8 cellular contexts compared by ENCODE assay signal in genomic region chr7:73522081-73522818, GRCh38. TPM values are rescaled to one million over a fixed set of nuclear protein-coding genes. Genes with fewer than 3 reads are reported as not detected.
DNase-seq lines count a peak whose midpoint lies in the region; ATAC-seq and TF ChIP-seq lines count a peak whose summit lies in the region.

Gene BAZ1B, minus strand, starts transcription at chr7:73522293. Its CDS starts 360 bp downstream, at chr7:73521933.

- H3K4me1 ChIP-seq in RWPE2 (ENCODE audit: insufficient read depth, poor library complexity, severe bottlenecking): peaks cover 12% of the 10 kb centered on the region

- peaks cover 40% of the 10 kb centered on the region for H3K36me3 Mint-ChIP-seq in activated T-helper 2 cell treated with anti-CD3 and anti-CD28 coated beads, Interferon-gamma antibody, Interleukin-2, Interleukin-4, amounts not matched to agents 10 μg/mL and 5 μg/mL and 100 μg/mL, durations not matched to agents 14 hours and 24 hours and 36 hours (ENCODE audit: low read depth)
- peaks cover 0 to 30% (median 7%) of the 10 kb centered on the region in 3 donors for H3K36me3 Mint-ChIP-seq in naive thymus-derived CD8-positive, alpha-beta T cell

- peak within 1 kb of the TSS; percentile 70 for H3K27ac ChIP-seq in RWPE2 (ENCODE audit: poor library complexity, severe bottlenecking)

- peak; percentile 98 for DNase-seq in EL
- peak; percentile 99 for DNase-seq in H4 (ENCODE audit: low spot score)
- peak; percentile 100 for DNase-seq in LoVo (ENCODE audit: low spot score)
- DNase-seq in RWPE2 (ENCODE audit: low spot score): peak; percentile 98
- DNase-seq in activated T-helper 2 cell treated with anti-CD3 and anti-CD28 coated beads, Interferon-gamma antibody, Interleukin-2, Interleukin-4, amounts not matched to agents 10 μg/mL and 5 μg/mL and 100 μg/mL, durations not matched to agents 14 hours and 24 hours and 36 hours (ENCODE audit: low spot score): peak; percentile 95
- peak; percentile 98 for DNase-seq in fibroblast of mammary gland (ENCODE audit: low read depth)
- peak; percentile 91 to 98 (median 94) for DNase-seq in naive thymus-derived CD8-positive, alpha-beta T cell
- peak; percentile 90 to 96 (median 92) for DNase-seq in stimulated activated naive CD4-positive, alpha-beta T cell (lab: John Stamatoyannopoulos, UW)

- no peaks in the 10 kb centered on the region for H3K27me3 ChIP-seq in RWPE2 (ENCODE audit: insufficient read depth, poor library complexity, severe bottlenecking)

- peak within 1 kb of the TSS; percentile 82 for H3K4me3 ChIP-seq in RWPE2 (ENCODE audit: severe bottlenecking)
- peak within 1 kb of the TSS; percentile 80 for H3K4me3 ChIP-seq in fibroblast of mammary gland (ENCODE audit: control insufficient read depth, low read depth, low read length)

- H3K27me3 Mint-ChIP-seq in activated T-helper 2 cell treated with anti-CD3 and anti-CD28 coated beads, Interferon-gamma antibody, Interleukin-2, Interleukin-4, amounts not matched to agents 10 μg/mL and 5 μg/mL and 100 μg/mL, durations not matched to agents 14 hours and 24 hours and 36 hours (ENCODE audit: low read depth): no peaks in the 10 kb centered on the region
- H3K27me3 Mint-ChIP-seq in naive thymus-derived CD8-positive, alpha-beta T cell: no peaks in the 10 kb centered on the region

- TF ChIP-seq CTCF in RWPE2 (IDR thresholded peaks at IDR 0.05; ENCODE audit: poor library complexity, severe bottlenecking) (no peak), fibroblast of mammary gland (conservative IDR thresholded peaks at IDR 0.05; ENCODE audit: control insufficient read depth, insufficient read depth, low read depth, low read length) (no peak)

- H3K9me3 Mint-ChIP-seq in activated T-helper 2 cell treated with anti-CD3 and anti-CD28 coated beads, Interferon-gamma antibody, Interleukin-2, Interleukin-4, amounts not matched to agents 10 μg/mL and 5 μg/mL and 100 μg/mL, durations not matched to agents 14 hours and 24 hours and 36 hours: no peaks in the 10 kb centered on the region
- H3K9me3 Mint-ChIP-seq in naive thymus-derived CD8-positive, alpha-beta T cell: no peaks in the 10 kb centered on the region

- H3K36me3 ChIP-seq in RWPE2 (ENCODE audit: low read depth): peaks cover 37% of the 10 kb centered on the region

- peaks cover 52% of the 10 kb centered on the region for H3K4me1 Mint-ChIP-seq in activated T-helper 2 cell treated with anti-CD3 and anti-CD28 coated beads, Interferon-gamma antibody, Interleukin-2, Interleukin-4, amounts not matched to agents 10 μg/mL and 5 μg/mL and 100 μg/mL, durations not matched to agents 14 hours and 24 hours and 36 hours (ENCODE audit: low read depth)
- peaks cover 39 to 76% (median 69%) of the 10 kb centered on the region in 4 donors for H3K4me1 Mint-ChIP-seq in naive thymus-derived CD8-positive, alpha-beta T cell

- intact Hi-C loops in activated T-helper 2 cell treated with anti-CD3 and anti-CD28 coated beads, Interferon-gamma antibody, Interleukin-2, Interleukin-4, amounts not matched to agents 10 μg/mL and 5 μg/mL and 100 μg/mL, durations not matched to agents 14 hours and 24 hours and 36 hours (cut with micrococcal nuclease): loop anchor here (1.0 kb wide), 5 partner anchors 35 to 216 kb away; partner anchors contain the start of genes ABHD11, BCL7B, TBL2 and VPS37D

- no peaks in the 10 kb centered on the region for H3K9me3 ChIP-seq in RWPE2 (ENCODE audit: severe bottlenecking)

- ATAC-seq in RWPE2 (ENCODE audit: low read depth): peak; percentile 94
- peak; percentile 92 for ATAC-seq in naive thymus-derived CD8-positive, alpha-beta T cell

- POLR2A ChIA-PET in naive thymus-derived CD8-positive, alpha-beta T cell (lab: Charles Lee): interaction anchor here (0.6 to 4.8 kb wide), 23 partner anchors 10 to 694 kb away, joined by 3 to 81 read pairs (median 4); partner anchors contain the start of genes ABHD11, BCL7B, BUD23 and DNAJC30

- peak within 1 kb of the TSS; percentile 94 for H3K27ac Mint-ChIP-seq in activated T-helper 2 cell treated with anti-CD3 and anti-CD28 coated beads, Interferon-gamma antibody, Interleukin-2, Interleukin-4, amounts not matched to agents 10 μg/mL and 5 μg/mL and 100 μg/mL, durations not matched to agents 14 hours and 24 hours and 36 hours
- peak within 1 kb of the TSS; percentile 98 to 100 (median 99) for H3K27ac Mint-ChIP-seq in naive thymus-derived CD8-positive, alpha-beta T cell

- peak within 1 kb of the TSS; percentile 98 for H3K4me3 Mint-ChIP-seq in activated T-helper 2 cell treated with anti-CD3 and anti-CD28 coated beads, Interferon-gamma antibody, Interleukin-2, Interleukin-4, amounts not matched to agents 10 μg/mL and 5 μg/mL and 100 μg/mL, durations not matched to agents 14 hours and 24 hours and 36 hours (ENCODE audit: low read depth)
- H3K4me3 Mint-ChIP-seq in naive thymus-derived CD8-positive, alpha-beta T cell: peak within 1 kb of the TSS; percentile 90 to 99 (median 96)

RNA-seq across cellular contexts. Expression of gene BAZ1B, which starts in this region (rescaled TPM):
- 68.6 and 74.8 TPM in 2 replicates for total RNA-seq in H4 (2014; rRNA removed; shearing (Covaris generic))
- total RNA-seq in activated T-helper 2 cell treated with anti-CD3 and anti-CD28 coated beads, Interferon-gamma antibody, Interleukin-2, Interleukin-4, amounts not matched to agents 10 μg/mL and 5 μg/mL and 100 μg/mL, durations not matched to agents 14 hours and 24 hours and 36 hours: 99.6 and 101 TPM in 2 replicates
- total RNA-seq in naive thymus-derived CD8-positive, alpha-beta T cell: 10 to 100 TPM; 71.5 to 73.0 TPM
- polyA plus RNA-seq in naive thymus-derived CD8-positive, alpha-beta T cell: 10 to 100 TPM; 12.1 to 27.0 (median 17.0) TPM

Comparison
In these comparisons a context has a peak if more than half of its experiments do, and no peak if none do; other contexts are left out.
1. Peak in every context shown above with its lines: DNase-seq, ATAC-seq, H3K4me3 ChIP-seq and H3K27ac ChIP-seq.